In genomic region chr1:161972828-161973227, GRCh38 we compare ENCODE assay signal across 16 cellular contexts. TPM values are rescaled to one million over a fixed set of nuclear protein-coding genes. Genes with fewer than 3 reads are reported as not detected.
A peak's percentile ranks its signal among the peaks of the same experiment; 100 is the strongest.
DNase-seq lines count a peak whose midpoint lies in the region; ATAC-seq and TF ChIP-seq lines count a peak whose summit lies in the region.
"Had no signal": no experiment of that assay in that cellular context is flagged by ENCODE, and none has a peak within 500 bp of the region (broad histone marks: within the 10 kb centered on the region; RNA-seq: fewer than 3 reads in every experiment).

No MANE protein-coding gene starts in this region.

- no peaks in the 10 kb centered on the region for H3K36me3 ChIP-seq in neural progenitor cell
- H3K36me3 ChIP-seq in testis (ENCODE audit: low read depth, missing control alignments): no peaks in the 10 kb centered on the region
- H3K36me3 ChIP-seq: HAP-1 had no signal

- no peak for ATAC-seq in activated naive CD4-positive, alpha-beta T cell treated with anti-CD3 and anti-CD28 coated beads, Interleukin-2, amount 50 U/mL, for 72 hours
- ATAC-seq in left lobe of liver: no peak
- ATAC-seq: GM12878 had no signal

- H2AFZ ChIP-seq in neural progenitor cell (replicated peaks): no peak overlapping the region

- peak overlapping the region; percentile 62 to 67 for H3K27ac Mint-ChIP-seq in activated naive CD4-positive, alpha-beta T cell treated with anti-CD3 and anti-CD28 coated beads, Interleukin-2, amount 50 U/mL, for 72 hours
- H3K27ac Mint-ChIP-seq in activated naive CD4-positive, alpha-beta T cell treated with anti-CD3 and anti-CD28 coated beads, Interleukin-2, amount 10 ng/mL, durations not matched to agents 7 days and 5 days: no peak overlapping the region
- peak overlapping the region; percentile 23 for H3K27ac Mint-ChIP-seq in activated T-helper 1 cell treated with anti-CD3 and anti-CD28 coated beads, Interleukin-12 subunit alpha, Interleukin-12 subunit beta, Interleukin-2, Interleukin-4 antibody, amounts not matched to agents 30 ng/mL and 10 ng/mL and 1 ng/mL, durations not matched to agents 14 hours and 24 hours and 36 hours
- peak overlapping the region; percentile 69 for H3K27ac Mint-ChIP-seq in neural progenitor cell

- H3K27me3 ChIP-seq in neural progenitor cell (no peaks in the 10 kb centered on the region), testis (no peaks in the 10 kb centered on the region)

- no peaks in the 10 kb centered on the region for H3K79me2 ChIP-seq in neural progenitor cell (ENCODE audit: low read depth)

- peaks cover 10% of the 10 kb centered on the region for H3K4me1 ChIP-seq in neural progenitor cell
- H3K4me1 ChIP-seq in testis: peaks cover 13% of the 10 kb centered on the region
- H3K4me1 ChIP-seq: HAP-1 had no signal

- H3K4me3 ChIP-seq in neural progenitor cell (no peak overlapping the region), testis (no peak overlapping the region)
- H3K4me3 ChIP-seq: GM12878, HAP-1 had no signal

- peaks cover 4% of the 10 kb centered on the region for H3K4me1 Mint-ChIP-seq in activated naive CD4-positive, alpha-beta T cell treated with anti-CD3 and anti-CD28 coated beads, Interleukin-2, amount 10 ng/mL, durations not matched to agents 7 days and 5 days
- no peaks in the 10 kb centered on the region for H3K4me1 Mint-ChIP-seq in activated T-helper 1 cell treated with anti-CD3 and anti-CD28 coated beads, Interleukin-12 subunit alpha, Interleukin-12 subunit beta, Interleukin-2, Interleukin-4 antibody, amounts not matched to agents 30 ng/mL and 10 ng/mL and 1 ng/mL, durations not matched to agents 14 hours and 24 hours and 36 hours (ENCODE audit: low read depth)
- H3K4me1 Mint-ChIP-seq in neural progenitor cell: peaks cover 19% of the 10 kb centered on the region

- no peaks in the 10 kb centered on the region for H3F3A ChIP-seq in neural progenitor cell (ENCODE audit: low read depth)

- CTCF ChIA-PET in activated naive CD4-positive, alpha-beta T cell treated with anti-CD3 and anti-CD28 coated beads, Interleukin-2, amount 10 ng/mL, durations not matched to agents 7 days and 5 days (lab: Charles Lee): no interaction called here

- no peaks in the 10 kb centered on the region for H3K9me3 Mint-ChIP-seq in activated naive CD4-positive, alpha-beta T cell treated with anti-CD3 and anti-CD28 coated beads, Interleukin-2, amount 50 U/mL, for 72 hours
- no peaks in the 10 kb centered on the region for H3K9me3 Mint-ChIP-seq in activated naive CD4-positive, alpha-beta T cell treated with anti-CD3 and anti-CD28 coated beads, Interleukin-2, amount 10 ng/mL, durations not matched to agents 7 days and 5 days
- H3K9me3 Mint-ChIP-seq in activated T-helper 1 cell treated with anti-CD3 and anti-CD28 coated beads, Interleukin-12 subunit alpha, Interleukin-12 subunit beta, Interleukin-2, Interleukin-4 antibody, amounts not matched to agents 30 ng/mL and 10 ng/mL and 1 ng/mL, durations not matched to agents 14 hours and 24 hours and 36 hours: no peaks in the 10 kb centered on the region
- H3K9me3 Mint-ChIP-seq in neural progenitor cell: peaks cover 7% of the 10 kb centered on the region

- H4K20me1 ChIP-seq in neural progenitor cell (ENCODE audit: low read depth): no peaks in the 10 kb centered on the region

- no peaks in the 10 kb centered on the region for H3K36me3 Mint-ChIP-seq in activated naive CD4-positive, alpha-beta T cell treated with anti-CD3 and anti-CD28 coated beads, Interleukin-2, amount 50 U/mL, for 72 hours
- H3K36me3 Mint-ChIP-seq in activated naive CD4-positive, alpha-beta T cell treated with anti-CD3 and anti-CD28 coated beads, Interleukin-2, amount 10 ng/mL, durations not matched to agents 7 days and 5 days: peaks cover 1% of the 10 kb centered on the region
- H3K36me3 Mint-ChIP-seq in activated T-helper 1 cell treated with anti-CD3 and anti-CD28 coated beads, Interleukin-12 subunit alpha, Interleukin-12 subunit beta, Interleukin-2, Interleukin-4 antibody, amounts not matched to agents 30 ng/mL and 10 ng/mL and 1 ng/mL, durations not matched to agents 14 hours and 24 hours and 36 hours (ENCODE audit: low read depth): no peaks in the 10 kb centered on the region
- peaks cover 4% of the 10 kb centered on the region for H3K36me3 Mint-ChIP-seq in neural progenitor cell

- 63 to 69% methylated on average over 7 to 9 of the region's 9 CpGs for WGBS in testis, 2 donors

- H3K9me3 ChIP-seq in neural progenitor cell (ENCODE audit: low read depth) (no peaks in the 10 kb centered on the region), testis (no peaks in the 10 kb centered on the region)
- H3K9me3 ChIP-seq: HAP-1 had no signal

- TF ChIP-seq POLR2A in testis (IDR thresholded peaks at IDR 0.05): no peak

- intact Hi-C loops in activated T-helper 1 cell treated with anti-CD3 and anti-CD28 coated beads, Interleukin-12 subunit alpha, Interleukin-12 subunit beta, Interleukin-2, Interleukin-4 antibody, amounts not matched to agents 30 ng/mL and 10 ng/mL and 1 ng/mL, durations not matched to agents 14 hours and 24 hours and 36 hours (cut with micrococcal nuclease): no loop called here
- intact Hi-C loops in testis (cut with DNase I; ENCODE audit: low total_unique reads): no loop called here

- H3K9ac ChIP-seq in neural progenitor cell: no peak overlapping the region

- DNase-seq in activated naive CD4-positive, alpha-beta T cell treated with anti-CD3 and anti-CD28 coated beads, Interleukin-2, amount 50 U/mL, for 72 hours (ENCODE audit: low spot score in 2 of 2): no peak
- no peak for DNase-seq in activated naive CD4-positive, alpha-beta T cell treated with anti-CD3 and anti-CD28 coated beads, Interleukin-2, amount 10 ng/mL, durations not matched to agents 7 days and 5 days
- no peak for DNase-seq in activated T-helper 1 cell treated with anti-CD3 and anti-CD28 coated beads, Interleukin-12 subunit alpha, Interleukin-12 subunit beta, Interleukin-2, Interleukin-4 antibody, amounts not matched to agents 30 ng/mL and 10 ng/mL and 1 ng/mL, durations not matched to agents 14 hours and 24 hours and 36 hours (ENCODE audit: low spot score)
- DNase-seq in neural progenitor cell (ENCODE audit: low spot score) (no peak), testis (peak; percentile 36), amniotic stem cell (lab: John Stamatoyannopoulos, UW) (no peak), left lobe of liver (ENCODE audit: low spot score) (no peak), RPMI8226 (no peak)
- DNase-seq: Calu3, DMS 273 treated with DMSO at 0.1 percent for 48 hours, DMS79, GOT3 had no signal

- no peak overlapping the region for H3K27ac ChIP-seq in neural progenitor cell
- no peak overlapping the region for H3K27ac ChIP-seq in testis
- H3K27ac ChIP-seq: 22Rv1 had no signal

- no peak overlapping the region for H3K4me3 Mint-ChIP-seq in activated naive CD4-positive, alpha-beta T cell treated with anti-CD3 and anti-CD28 coated beads, Interleukin-2, amount 10 ng/mL, durations not matched to agents 7 days and 5 days
- H3K4me3 Mint-ChIP-seq in activated T-helper 1 cell treated with anti-CD3 and anti-CD28 coated beads, Interleukin-12 subunit alpha, Interleukin-12 subunit beta, Interleukin-2, Interleukin-4 antibody, amounts not matched to agents 30 ng/mL and 10 ng/mL and 1 ng/mL, durations not matched to agents 14 hours and 24 hours and 36 hours: no peak overlapping the region
- H3K4me3 Mint-ChIP-seq in neural progenitor cell: no peak overlapping the region

- TF ChIP-seq CTCF in neural progenitor cell (IDR thresholded peaks at IDR 0.05) (no peak), testis (IDR thresholded peaks at IDR 0.05) (no peak)

- no peak overlapping the region for H3K4me2 ChIP-seq in neural progenitor cell

- H3K27me3 Mint-ChIP-seq in activated naive CD4-positive, alpha-beta T cell treated with anti-CD3 and anti-CD28 coated beads, Interleukin-2, amount 10 ng/mL, durations not matched to agents 7 days and 5 days: no peaks in the 10 kb centered on the region
- H3K27me3 Mint-ChIP-seq in activated T-helper 1 cell treated with anti-CD3 and anti-CD28 coated beads, Interleukin-12 subunit alpha, Interleukin-12 subunit beta, Interleukin-2, Interleukin-4 antibody, amounts not matched to agents 30 ng/mL and 10 ng/mL and 1 ng/mL, durations not matched to agents 14 hours and 24 hours and 36 hours (ENCODE audit: insufficient read depth): no peaks in the 10 kb centered on the region
- H3K27me3 Mint-ChIP-seq in neural progenitor cell (ENCODE audit: insufficient read depth, low read depth): peaks cover 2% of the 10 kb centered on the region

RNA-seq across cellular contexts. Expression of gene OLFML2B, which starts 50.8 kb away (rescaled TPM):
- total RNA-seq in activated naive CD4-positive, alpha-beta T cell treated with anti-CD3 and anti-CD28 coated beads, Interleukin-2, amount 50 U/mL, for 72 hours: under 1 TPM; 0.14 to 0.18 TPM
- total RNA-seq in activated T-helper 1 cell treated with anti-CD3 and anti-CD28 coated beads, Interleukin-12 subunit alpha, Interleukin-12 subunit beta, Interleukin-2, Interleukin-4 antibody, amounts not matched to agents 30 ng/mL and 10 ng/mL and 1 ng/mL, durations not matched to agents 14 hours and 24 hours and 36 hours: not detected in 2 replicates
- total RNA-seq in neural progenitor cell (ENCODE audit: low replicate concordance): 1.3 and 3.0 TPM in 2 replicates
- 10 to 100 TPM; 31.3 to 40.4 TPM for total RNA-seq in testis
- polyA plus RNA-seq in testis (ENCODE audit: insufficient read depth, low read depth, low replicate concordance): 57.9 TPM
- total RNA-seq in left lobe of liver: 0.48 TPM
- total RNA-seq: Calu3, G401, GM12878 had no signal
- polyA plus RNA-seq: GM12878 had no signal
